19 cellular contexts compared by ENCODE assay signal in genomic region chr7:132450706-132451105, GRCh38.
DNase-seq lines count a peak whose midpoint lies in the region; ATAC-seq lines count a peak whose summit lies in the region.
"Had no signal": no experiment of that assay in that cellular context is flagged by ENCODE, and none has a peak within 500 bp of the region (broad histone marks: within the 10 kb centered on the region; RNA-seq: fewer than 3 reads in every experiment).

No MANE protein-coding gene starts in this region.

- H3K27ac Mint-ChIP-seq in stimulated activated naive CD8-positive, alpha-beta T cell treated with anti-CD3 and anti-CD28 coated beads, Interleukin-15, Interleukin-2, amounts not matched to agents 100 ng/mL and 50 ng/mL, for 24 hours = peak overlapping the region; percentile 27
- peak overlapping the region; percentile 84 for H3K27ac Mint-ChIP-seq in activated CD8-positive, alpha-beta T cell treated with anti-CD3 and anti-CD28 coated beads, Interleukin-2, amount 10 ng/mL, durations not matched to agents 7 days and 5 days
- H3K27ac Mint-ChIP-seq: CD14-positive monocyte, mesothelial cell of epicardium had no signal

- POLR2A ChIA-PET in activated CD8-positive, alpha-beta T cell treated with anti-CD3 and anti-CD28 coated beads, Interleukin-2, amount 10 ng/mL, durations not matched to agents 7 days and 5 days (lab: Charles Lee) = interaction anchor here (0.9 to 2.6 kb wide), 4 partner anchors 10 to 19 kb away, joined by 3 to 16 read pairs (median 7); no protein-coding TSS in a partner anchor

- no peak overlapping the region for H3K4me3 Mint-ChIP-seq in stimulated activated naive CD8-positive, alpha-beta T cell treated with anti-CD3 and anti-CD28 coated beads, Interleukin-15, Interleukin-2, amounts not matched to agents 100 ng/mL and 50 ng/mL, for 24 hours
- H3K4me3 Mint-ChIP-seq in activated CD8-positive, alpha-beta T cell treated with anti-CD3 and anti-CD28 coated beads, Interleukin-2, amount 10 ng/mL, durations not matched to agents 7 days and 5 days = peak overlapping the region; percentile 44
- H3K4me3 Mint-ChIP-seq: CD14-positive monocyte, mesothelial cell of epicardium had no signal

- peaks cover 73% of the 10 kb centered on the region for H3K4me1 Mint-ChIP-seq in stimulated activated naive CD8-positive, alpha-beta T cell treated with anti-CD3 and anti-CD28 coated beads, Interleukin-15, Interleukin-2, amounts not matched to agents 100 ng/mL and 50 ng/mL, for 24 hours (ENCODE audit: low read depth)
- H3K4me1 Mint-ChIP-seq in activated CD8-positive, alpha-beta T cell treated with anti-CD3 and anti-CD28 coated beads, Interleukin-2, amount 10 ng/mL, durations not matched to agents 7 days and 5 days (ENCODE audit: low read depth) = peaks cover 98% of the 10 kb centered on the region
- H3K4me1 Mint-ChIP-seq: mesothelial cell of epicardium had no signal

- H3K36me3 Mint-ChIP-seq in stimulated activated naive CD8-positive, alpha-beta T cell treated with anti-CD3 and anti-CD28 coated beads, Interleukin-15, Interleukin-2, amounts not matched to agents 100 ng/mL and 50 ng/mL, for 24 hours (ENCODE audit: low read depth) = no peaks in the 10 kb centered on the region
- H3K36me3 Mint-ChIP-seq in activated CD8-positive, alpha-beta T cell treated with anti-CD3 and anti-CD28 coated beads, Interleukin-2, amount 10 ng/mL, durations not matched to agents 7 days and 5 days (ENCODE audit: low read depth) = peaks cover 73% of the 10 kb centered on the region
- H3K36me3 Mint-ChIP-seq: CD14-positive monocyte, mesothelial cell of epicardium had no signal

- no peak for ATAC-seq in stimulated activated naive CD8-positive, alpha-beta T cell treated with anti-CD3 and anti-CD28 coated beads, Interleukin-15, Interleukin-2, amounts not matched to agents 100 U/mL and 50 U/mL, for 24 hours
- ATAC-seq in activated CD8-positive, alpha-beta T cell treated with anti-CD3 and anti-CD28 coated beads, Interleukin-2, amount 10 ng/mL, durations not matched to agents 7 days and 5 days = peak; percentile 6
- no peak for ATAC-seq in sciatic nerve
- ATAC-seq: GM12878 had no signal

- no peaks in the 10 kb centered on the region for H3K9me3 Mint-ChIP-seq in stimulated activated naive CD8-positive, alpha-beta T cell treated with anti-CD3 and anti-CD28 coated beads, Interleukin-15, Interleukin-2, amounts not matched to agents 100 ng/mL and 50 ng/mL, for 24 hours
- H3K9me3 Mint-ChIP-seq in activated CD8-positive, alpha-beta T cell treated with anti-CD3 and anti-CD28 coated beads, Interleukin-2, amount 10 ng/mL, durations not matched to agents 7 days and 5 days (ENCODE audit: insufficient read depth) = peaks cover 4% of the 10 kb centered on the region

- CTCF ChIA-PET in activated CD8-positive, alpha-beta T cell treated with anti-CD3 and anti-CD28 coated beads, Interleukin-2, amount 10 ng/mL, durations not matched to agents 7 days and 5 days (lab: Charles Lee) = interaction anchor here (0.8 to 2.9 kb wide), 3 partner anchors 19 to 129 kb away, joined by 3 to 18 read pairs (median 10); no protein-coding TSS in a partner anchor

- no peaks in the 10 kb centered on the region for H3K27me3 Mint-ChIP-seq in stimulated activated naive CD8-positive, alpha-beta T cell treated with anti-CD3 and anti-CD28 coated beads, Interleukin-15, Interleukin-2, amounts not matched to agents 100 ng/mL and 50 ng/mL, for 24 hours
- H3K27me3 Mint-ChIP-seq in activated CD8-positive, alpha-beta T cell treated with anti-CD3 and anti-CD28 coated beads, Interleukin-2, amount 10 ng/mL, durations not matched to agents 7 days and 5 days (ENCODE audit: low read depth) = no peaks in the 10 kb centered on the region
- H3K27me3 Mint-ChIP-seq: naive thymus-derived CD4-positive, alpha-beta T cell had no signal

- DNase-seq in stimulated activated naive CD8-positive, alpha-beta T cell treated with anti-CD3 and anti-CD28 coated beads, Interleukin-15, Interleukin-2, amounts not matched to agents 100 U/mL and 50 U/mL, for 24 hours = no peak
- DNase-seq in activated CD8-positive, alpha-beta T cell treated with anti-CD3 and anti-CD28 coated beads, Interleukin-2, amount 10 ng/mL, durations not matched to agents 7 days and 5 days = no peak
- DNase-seq in kidney tubule cell (ENCODE audit: low spot score) = peak; percentile 25
- no peak for DNase-seq in NCI-H774 (lab: John Stamatoyannopoulos, UW)
- no peak for DNase-seq in NCI-H1436 treated with DMSO at 0.1 percent for 48 hours (lab: John Stamatoyannopoulos, UW)
- DNase-seq in sciatic nerve (ENCODE audit: low spot score) = no peak
- DNase-seq: activated gamma-delta T cell; HCEC 1CT; kidney; naive thymus-derived CD4-positive, alpha-beta T cell; NCI-H1105 treated with DMSO at 0.1 percent for 48 hours; NCI-H2081 treated with DMSO at 0.1 percent for 48 hours; NCI-H748 treated with DMSO at 0.1 percent for 48 hours; substantia nigra; upper lobe of left lung had no signal

- intact Hi-C loops in sciatic nerve (cut with DNase I) = no loop called here
